In genomic region chr3:127483902-127484591, GRCh38 we compare ENCODE assay signal across 11 cellular contexts.
DNase-seq lines count a peak whose midpoint lies in the region; ATAC-seq, FAIRE-seq and TF ChIP-seq lines count a peak whose summit lies in the region.
"Had no signal": no experiment of that assay in that cellular context is flagged by ENCODE, and none has a peak within 500 bp of the region (broad histone marks: within the 10 kb centered on the region; RNA-seq: fewer than 3 reads in every experiment).

No MANE protein-coding gene starts in this region.

- no peak overlapping the region for H3K27ac ChIP-seq in coronary artery
- H3K27ac ChIP-seq in GM23248: no peak overlapping the region
- H3K27ac ChIP-seq: HL-60 had no signal

- no peak for TF ChIP-seq CTCF in coronary artery (IDR thresholded peaks at IDR 0.05)

- in situ Hi-C loops in GM23248 (cut with MboI): no loop called here

- peak; percentile 68 to 69 for DNase-seq in stimulated activated CD4-positive, alpha-beta T cell treated with anti-CD3 and anti-CD28 coated beads, Interleukin-15, amount 100 ng/mL, for 48 hours (ENCODE audit: low read depth in 2 of 2)
- DNase-seq in stimulated activated CD4-positive, alpha-beta T cell treated with anti-CD3 and anti-CD28 coated beads, Interleukin-4, amount 100 ng/mL, for 1 hour: no peak
- peak; percentile 43 for DNase-seq in coronary artery (ENCODE audit: low spot score)
- DNase-seq in germinal center (ENCODE audit: low spot score): no peak
- no peak for DNase-seq in NCI-H1092 (lab: John Stamatoyannopoulos, UW)
- no peak for DNase-seq in HTR-8/SVneo (ENCODE audit: insufficient read length, low spot score)
- DNase-seq in GM23248: no peak
- DNase-seq: dermis blood vessel endothelial cell had no signal

- no peak overlapping the region for H3K4me2 ChIP-seq in GM23248 (ENCODE audit: unreplicated experiment)

- peak; percentile 62 for ATAC-seq in HG03457 (IDR thresholded peaks at IDR 0.05; ENCODE audit: unreplicated experiment)

- no peaks in the 10 kb centered on the region for H3K36me3 ChIP-seq in GM23248 (ENCODE audit: low read depth)

- H3F3A ChIP-seq in GM23248 (ENCODE audit: insufficient read depth): 0 out of 2 replicates have a peak, but pooled peaks cover 3% of the 10 kb centered on the region

- FAIRE-seq in HTR-8/SVneo (lab: Jason Lieb, UNC): no peak

- no peak overlapping the region for H3K9ac ChIP-seq in GM23248

- no peak overlapping the region for H2AFZ ChIP-seq in GM23248

- no peaks in the 10 kb centered on the region for H3K79me2 ChIP-seq in GM23248 (ENCODE audit: insufficient read depth)

- H3K9me2 ChIP-seq in GM23248 (ENCODE audit: insufficient read depth): no peaks in the 10 kb centered on the region

- no peak overlapping the region for H3K4me3 ChIP-seq in coronary artery
- no peak overlapping the region for H3K4me3 ChIP-seq in GM23248
- H3K4me3 ChIP-seq: lung had no signal

- H3K4me1 ChIP-seq in GM23248 (ENCODE audit: insufficient read depth): 0 out of 2 replicates have a peak, but pooled peaks cover 4% of the 10 kb centered on the region

- peaks cover 24% of the 10 kb centered on the region for H3K27me3 ChIP-seq in GM23248 (replicated peaks; ENCODE audit: insufficient read depth)

- 63 to 69% methylated on average over 18 of the region's 18 CpGs for WGBS in GM23248 (ENCODE audit: low coverage in 1 of 2, low lambda C conversion rate in 2 of 2, missing lambda C conversion rate in 2 of 2), 2 experiments

- H4K20me1 ChIP-seq in GM23248 (ENCODE audit: insufficient read depth): no peaks in the 10 kb centered on the region

- no peaks in the 10 kb centered on the region for H3K9me3 ChIP-seq in GM23248 (ENCODE audit: low read depth)

Comparison
In these comparisons a context has a peak if more than half of its experiments do, and no peak if none do; other contexts are left out.
1. DNase-seq: peak in stimulated activated CD4-positive, alpha-beta T cell treated with anti-CD3 and anti-CD28 coated beads, Interleukin-15, amount 100 ng/mL, for 48 hours (2 of 2) and coronary artery (single experiment); none in stimulated activated CD4-positive, alpha-beta T cell treated with anti-CD3 and anti-CD28 coated beads, Interleukin-4, amount 100 ng/mL, for 1 hour (single experiment), germinal center (single experiment), NCI-H1092 (single experiment), HTR-8/SVneo (single experiment) and GM23248 (single experiment).